Comparison of ENCODE assay signal across 20 cellular contexts in the genomic region with DNA sequence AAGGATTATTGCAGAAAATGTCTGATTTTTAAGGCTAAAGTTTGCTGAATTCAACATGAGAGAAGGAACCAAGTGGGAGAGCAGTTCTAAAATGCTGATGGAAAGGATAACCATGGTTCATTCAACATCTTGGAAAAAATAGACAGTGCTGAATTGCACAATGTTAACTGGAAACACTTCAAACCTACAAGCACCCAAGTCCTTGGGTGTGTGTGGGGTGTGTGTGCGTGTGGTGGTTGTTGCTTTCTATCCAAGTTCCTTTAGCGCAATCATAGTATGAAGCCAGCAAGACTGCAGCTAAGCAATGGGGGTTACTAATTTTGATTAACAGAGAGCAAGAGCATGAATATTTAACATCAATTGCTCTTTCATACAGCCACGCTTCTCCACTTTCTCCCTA. TPM values are rescaled to one million over a fixed set of nuclear protein-coding genes. Genes with fewer than 3 reads are reported as not detected.
A peak's percentile ranks its signal among the peaks of the same experiment; 100 is the strongest.
DNase-seq lines count a peak whose midpoint lies in the region; ATAC-seq and TF ChIP-seq lines count a peak whose summit lies in the region.
"Had no signal": no experiment of that assay in that cellular context is flagged by ENCODE, and none has a peak within 500 bp of the region (broad histone marks: within the 10 kb centered on the region; RNA-seq: fewer than 3 reads in every experiment).

No MANE protein-coding gene starts in this region.

- no peaks in the 10 kb centered on the region for H3K79me2 ChIP-seq in neural cell (replicated peaks; ENCODE audit: insufficient read depth, low read length)

- no peaks in the 10 kb centered on the region for H3K4me1 ChIP-seq in left ventricle myocardium inferior
- H3K4me1 ChIP-seq: right lobe of liver had no signal

- TF ChIP-seq CTCF in fibroblast of the aortic adventitia (IDR thresholded peaks at IDR 0.05; ENCODE audit: insufficient read depth, low read length) (no peak), neural cell (IDR thresholded peaks at IDR 0.05; ENCODE audit: poor library complexity, severe bottlenecking) (no peak), left ventricle myocardium inferior (IDR thresholded peaks at IDR 0.05; ENCODE audit: borderline replicate concordance) (no peak)

- no peak overlapping the region for H3K27ac Mint-ChIP-seq in activated naive CD4-positive, alpha-beta T cell treated with anti-CD3 and anti-CD28 coated beads, Interleukin-2, amount 50 U/mL, for 72 hours
- H3K27ac Mint-ChIP-seq: activated CD8-positive, alpha-beta memory T cell treated with anti-CD3 and anti-CD28 coated beads, Interleukin-2, amount 10 ng/mL, durations not matched to agents 7 days and 5 days had no signal

- TF ChIP-seq EP300 in neural cell (conservative IDR thresholded peaks at IDR 0.05; ENCODE audit: poor library complexity, severe bottlenecking): no peak

- H3K9ac ChIP-seq in neural cell (ENCODE audit: low read length): no peak overlapping the region

- H3K36me3 Mint-ChIP-seq in activated naive CD4-positive, alpha-beta T cell treated with anti-CD3 and anti-CD28 coated beads, Interleukin-2, amount 50 U/mL, for 72 hours: no peaks in the 10 kb centered on the region
- H3K36me3 Mint-ChIP-seq: activated CD8-positive, alpha-beta memory T cell treated with anti-CD3 and anti-CD28 coated beads, Interleukin-2, amount 10 ng/mL, durations not matched to agents 7 days and 5 days had no signal

- no peaks in the 10 kb centered on the region for H3F3A ChIP-seq in neural cell (ENCODE audit: insufficient read depth, low read length, poor library complexity, severe bottlenecking)

- H4K20me1 ChIP-seq in neural cell (ENCODE audit: insufficient read depth): no peaks in the 10 kb centered on the region

- no peak for TF ChIP-seq RAD21 in neural cell (conservative IDR thresholded peaks at IDR 0.05)

- H3K27ac ChIP-seq in neural cell (ENCODE audit: low read length): no peak overlapping the region
- no peak overlapping the region for H3K27ac ChIP-seq in left ventricle myocardium inferior (replicated peaks)
- H3K27ac ChIP-seq: PC-9, right lobe of liver, SK-N-MC had no signal

- H3K4me3 ChIP-seq in fibroblast of the aortic adventitia (ENCODE audit: low read depth, low read length) (no peak overlapping the region), neural cell (ENCODE audit: low read length) (peak overlapping the region; percentile 5), left ventricle myocardium inferior (no peak overlapping the region)
- H3K4me3 ChIP-seq: K562, PC-9, SK-N-MC had no signal

- H3K36me3 ChIP-seq in neural cell (ENCODE audit: insufficient read depth, low read length) (no peaks in the 10 kb centered on the region), left ventricle myocardium inferior (no peaks in the 10 kb centered on the region)
- H3K36me3 ChIP-seq: right lobe of liver had no signal

- ATAC-seq in activated naive CD4-positive, alpha-beta T cell treated with anti-CD3 and anti-CD28 coated beads, Interleukin-2, amount 50 U/mL, for 72 hours: no peak
- ATAC-seq: activated CD8-positive, alpha-beta memory T cell treated with anti-CD3 and anti-CD28 coated beads, Interleukin-2, amount 10 ng/mL, durations not matched to agents 7 days and 5 days; esophagus mucosa; K562 had no signal

- no peak overlapping the region for H3K4me2 ChIP-seq in neural cell (ENCODE audit: low read length)
- H3K4me2 ChIP-seq: PC-9 had no signal

- H3K9me3 Mint-ChIP-seq in activated naive CD4-positive, alpha-beta T cell treated with anti-CD3 and anti-CD28 coated beads, Interleukin-2, amount 50 U/mL, for 72 hours: no peaks in the 10 kb centered on the region
- H3K9me3 Mint-ChIP-seq: neural crest cell had no signal

- H3K27me3 ChIP-seq in neural cell (ENCODE audit: insufficient read depth, low read depth, low read length): no peaks in the 10 kb centered on the region
- H3K27me3 ChIP-seq in left ventricle myocardium inferior (ENCODE audit: low read depth): no peaks in the 10 kb centered on the region
- H3K27me3 ChIP-seq: right lobe of liver had no signal

- H3K9me3 ChIP-seq in neural cell (ENCODE audit: low read length): no peaks in the 10 kb centered on the region
- no peaks in the 10 kb centered on the region for H3K9me3 ChIP-seq in left ventricle myocardium inferior (replicated peaks)
- H3K9me3 ChIP-seq: right lobe of liver had no signal

- H2AFZ ChIP-seq in neural cell (ENCODE audit: low read depth, low read length): peak overlapping the region; percentile 30
- H2AFZ ChIP-seq: PC-9 had no signal

- intact Hi-C loops in left ventricle myocardium inferior (cut with micrococcal nuclease): no loop called here

- no peaks in the 10 kb centered on the region for H3K9me2 ChIP-seq in neural cell (ENCODE audit: insufficient read depth, low read length)

- peak; percentile 64 for DNase-seq in amniotic epithelial cell (ENCODE audit: low read depth)
- peak; percentile 74 for DNase-seq in fibroblast of the aortic adventitia (ENCODE audit: low read depth)
- DNase-seq in GOT3 (lab: John Stamatoyannopoulos, UW): no peak
- no peak for DNase-seq in activated naive CD4-positive, alpha-beta T cell treated with anti-CD3 and anti-CD28 coated beads, Interleukin-2, amount 50 U/mL, for 72 hours (ENCODE audit: low spot score in 2 of 2)
- DNase-seq in hippocampal formation (lab: John Stamatoyannopoulos, UW): no peak
- DNase-seq in left ventricle myocardium inferior: no peak
- DNase-seq: activated CD8-positive, alpha-beta memory T cell treated with anti-CD3 and anti-CD28 coated beads, Interleukin-2, amount 10 ng/mL, durations not matched to agents 7 days and 5 days; activated gamma-delta T cell; dermis blood vessel endothelial cell; mammary epithelial cell; NCI-H1105; PC-9; right lobe of liver; stimulated activated CD4-positive, alpha-beta T cell treated with anti-CD3 and anti-CD28 coated beads, Interleukin-2, amount 100 ng/mL, for 48 hours; T-helper 9 cell had no signal

TF ChIP-seq in neural cell, 6 proteins besides CTCF, POLR2A, EP300 and RAD21:
- TF ChIP-seq TAF1 (IDR thresholded peaks at IDR 0.05; ENCODE audit: low read depth): no peak
- TF ChIP-seq POLR2AphosphoS5 (IDR thresholded peaks at IDR 0.05): no peak
- no peak for TF ChIP-seq REST (IDR thresholded peaks at IDR 0.05; ENCODE audit: borderline replicate concordance)
- TF ChIP-seq EZH2 (IDR thresholded peaks at IDR 0.05; ENCODE audit: borderline replicate concordance, insufficient read depth, low read length, poor library complexity, severe bottlenecking): no peak
- TF ChIP-seq MXI1 (conservative IDR thresholded peaks at IDR 0.05; ENCODE audit: poor library complexity, severe bottlenecking): no peak
- TF ChIP-seq SMC3 (conservative IDR thresholded peaks at IDR 0.05; ENCODE audit: poor library complexity): no peak

RNA-seq across cellular contexts. Expression of gene SCOC, which starts 29.3 kb away (rescaled TPM):
- total RNA-seq in fibroblast of the aortic adventitia (ENCODE audit: low replicate concordance): 30.9 and 92.7 TPM in 2 replicates
- 264 and 320 TPM in 2 replicates for polyA plus RNA-seq in neural cell
- polyA minus RNA-seq in neural cell: 152 and 163 TPM in 2 replicates
- 10 to 100 TPM; 31.4 to 44.1 TPM for total RNA-seq in activated naive CD4-positive, alpha-beta T cell treated with anti-CD3 and anti-CD28 coated beads, Interleukin-2, amount 50 U/mL, for 72 hours
- total RNA-seq in left ventricle myocardium inferior: 84.5 TPM

Comparison
In these comparisons a context has a peak if more than half of its experiments do, and no peak if none do; other contexts are left out.
1. DNase-seq: peak in amniotic epithelial cell (single experiment) and fibroblast of the aortic adventitia (single experiment); none in GOT3 (single experiment), activated naive CD4-positive, alpha-beta T cell treated with anti-CD3 and anti-CD28 coated beads, Interleukin-2, amount 50 U/mL, for 72 hours (0 of 2), hippocampal formation (0 of 2) and left ventricle myocardium inferior (single experiment).